Comparison of ENCODE assay signal across 24 cellular contexts in the genomic region with DNA sequence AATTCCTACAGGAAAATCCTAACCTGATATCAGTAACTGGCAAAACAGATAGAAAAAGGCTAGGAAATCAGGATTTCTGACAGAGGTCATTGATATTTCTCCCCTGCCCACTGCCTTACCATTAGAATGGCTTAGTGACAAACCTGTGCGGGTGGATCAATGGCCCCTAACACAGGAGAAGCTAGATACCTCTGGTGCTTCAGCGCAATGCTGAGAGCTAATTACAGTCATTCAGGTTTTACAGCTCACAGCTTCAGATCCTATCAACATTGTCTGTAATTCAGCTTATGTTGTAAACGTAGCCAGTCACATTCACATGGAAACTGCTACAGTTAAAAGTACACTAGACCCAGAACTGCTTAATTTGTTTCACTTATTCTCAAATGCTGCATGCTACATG. TPM values are rescaled to one million over a fixed set of nuclear protein-coding genes. Genes with fewer than 3 reads are reported as not detected.
DNase-seq lines count a peak whose midpoint lies in the region; ATAC-seq lines count a peak whose summit lies in the region.
"Had no signal": no experiment of that assay in that cellular context is flagged by ENCODE, and none has a peak within 500 bp of the region (broad histone marks: within the 10 kb centered on the region; RNA-seq: fewer than 3 reads in every experiment).

No MANE protein-coding gene starts in this region.

- no peak overlapping the region for H3K4me3 ChIP-seq in trophoblast cell (ENCODE audit: low read depth, low read length)
- H3K4me3 ChIP-seq: A549; BLaER1 treated with 17β-estradiol and CSF1 and Interleukin-3, amounts not matched to agents 10 nM and 100 nM; HAP-1 had no signal

- H3K9me3 ChIP-seq in trophoblast cell (ENCODE audit: insufficient read depth, low read depth, low read length): no peaks in the 10 kb centered on the region
- H3K9me3 ChIP-seq: A549; BE2C; BLaER1 treated with 17β-estradiol and CSF1 and Interleukin-3, amounts not matched to agents 10 nM and 100 nM; HAP-1 had no signal

- H2AK5ac ChIP-seq in trophoblast cell (ENCODE audit: low read length): no peak overlapping the region

- H3K4me1 ChIP-seq in trophoblast cell (ENCODE audit: control insufficient read depth in 1 of 2, insufficient read depth in 2 of 2, low read length in 2 of 2): peaks cover 3 to 12% of the 10 kb centered on the region in 2 experiments
- H3K4me1 ChIP-seq: A549, BE2C, HAP-1 had no signal

- peak; percentile 14 for DNase-seq in NCI-H748 (lab: John Stamatoyannopoulos, UW; ENCODE audit: unreplicated experiment)
- no peak for DNase-seq in NCI-H748 treated with DMSO at 0.1 percent for 48 hours (lab: John Stamatoyannopoulos, UW)
- peak; percentile 5 for DNase-seq in dedifferentiated amniotic fluid mesenchymal stem cell (ENCODE audit: extremely low spot score)
- no peak for DNase-seq in left colon
- peak; percentile 81 to 95 for DNase-seq in trophoblast cell
- DNase-seq in cardiac septum (ENCODE audit: low spot score): no peak
- no peak for DNase-seq in COR-L47 (lab: John Stamatoyannopoulos, UW)
- DNase-seq: 8988T; ACHN; AML-193; BE2C; Calu3; CD4-positive, alpha-beta T cell; CD8-positive, alpha-beta memory T cell; DMS53; DMS79 treated with DMSO at 0.1 percent for 48 hours; GF-D8; GOT3; HFFc6 had no signal

- intact Hi-C loops in left colon (cut with DNase I, micrococcal nuclease): no loop called here
- intact Hi-C loops in cardiac septum (cut with DNase I): no loop called here

- no peak overlapping the region for H3K14ac ChIP-seq in trophoblast cell (ENCODE audit: low read length)

- no peak overlapping the region for H3K23ac ChIP-seq in trophoblast cell (ENCODE audit: low read length)

- no peaks in the 10 kb centered on the region for H3K36me3 ChIP-seq in trophoblast cell (ENCODE audit: control insufficient read depth in 1 of 2, insufficient read depth in 2 of 2, low read length in 2 of 2)
- H3K36me3 ChIP-seq: BE2C; BLaER1 treated with 17β-estradiol and CSF1 and Interleukin-3, amounts not matched to agents 10 nM and 100 nM; HAP-1 had no signal

- H2AFZ ChIP-seq in trophoblast cell (ENCODE audit: insufficient read depth, low read length, poor library complexity): no peak overlapping the region

- H2BK120ac ChIP-seq in trophoblast cell (ENCODE audit: insufficient read depth, low read length, poor library complexity): no peak overlapping the region

- no peak overlapping the region for H3K27ac ChIP-seq in trophoblast cell (ENCODE audit: low read depth, low read length)
- H3K27ac ChIP-seq: A549; BLaER1 treated with 17β-estradiol and CSF1 and Interleukin-3, amounts not matched to agents 10 nM and 100 nM had no signal

- H3K27me3 ChIP-seq in trophoblast cell (ENCODE audit: insufficient read depth, low read length): no peaks in the 10 kb centered on the region
- H3K27me3 ChIP-seq: BLaER1 treated with 17β-estradiol and CSF1 and Interleukin-3, amounts not matched to agents 10 nM and 100 nM had no signal

- no peak overlapping the region for H4K91ac ChIP-seq in trophoblast cell (ENCODE audit: low read depth, low read length)

- ATAC-seq in left colon: peak; percentile 69
- ATAC-seq: A549 had no signal

- H3K79me2 ChIP-seq in trophoblast cell (ENCODE audit: control insufficient read depth, insufficient read depth, low read length, poor library complexity): no peaks in the 10 kb centered on the region

- no peak overlapping the region for H3K9ac ChIP-seq in trophoblast cell (ENCODE audit: low read length)
- H3K9ac ChIP-seq: BLaER1 treated with 17β-estradiol and CSF1 and Interleukin-3, amounts not matched to agents 10 nM and 100 nM had no signal

- H4K8ac ChIP-seq in trophoblast cell (ENCODE audit: low read depth, low read length): no peak overlapping the region

- H3K4ac ChIP-seq in trophoblast cell (ENCODE audit: low read depth, low read length): no peak overlapping the region

- no peak overlapping the region for H3K18ac ChIP-seq in trophoblast cell (ENCODE audit: low read length)

- H3K79me1 ChIP-seq in trophoblast cell (ENCODE audit: low read length): peaks cover 9% of the 10 kb centered on the region

- WGBS in trophoblast cell (ENCODE audit: extremely low coverage, insufficient coverage, insufficient read length): no CpG with 5 or more reads among the region's 3 CpGs

- H3K4me2 ChIP-seq in trophoblast cell (ENCODE audit: low read length): no peak overlapping the region
- H3K4me2 ChIP-seq: A549; BLaER1 treated with 17β-estradiol and CSF1 and Interleukin-3, amounts not matched to agents 10 nM and 100 nM had no signal

- H4K12ac ChIP-seq in trophoblast cell (ENCODE audit: low read depth, low read length): no peak overlapping the region

- no peak overlapping the region for H2BK5ac ChIP-seq in trophoblast cell (ENCODE audit: low read depth, low read length, poor library complexity)

- no peak overlapping the region for H2BK12ac ChIP-seq in trophoblast cell (ENCODE audit: low read length)

RNA-seq across cellular contexts. Expression of gene SLC10A1, which starts 17.4 kb away (rescaled TPM):
- total RNA-seq in left colon (not detected), cardiac septum (not detected)
- 0.07 TPM in 2 replicates for polyA plus RNA-seq in trophoblast cell (2013)
- total RNA-seq: Calu3; CD4-positive, alpha-beta T cell; CD8-positive, alpha-beta memory T cell; Daoy; G401; HFFc6 had no signal
- polyA plus RNA-seq: A549; CD8-positive, alpha-beta memory T cell had no signal

RNA-seq across cellular contexts. Expression of gene SRSF5, which starts 47.5 kb away (rescaled TPM):
- total RNA-seq in left colon (100 to 1,000 TPM; 315 to 316 TPM), cardiac septum (206 TPM)
- polyA plus RNA-seq in trophoblast cell (2013): 200 TPM in 2 replicates

Comparison
In these comparisons a context has a peak if more than half of its experiments do, and no peak if none do; other contexts are left out.
1. DNase-seq: peak in NCI-H748 (single experiment), dedifferentiated amniotic fluid mesenchymal stem cell (single experiment) and trophoblast cell (2 of 2); none in NCI-H748 treated with DMSO at 0.1 percent for 48 hours (single experiment), left colon (0 of 2), cardiac septum (single experiment) and COR-L47 (single experiment).